In the genomic region with DNA sequence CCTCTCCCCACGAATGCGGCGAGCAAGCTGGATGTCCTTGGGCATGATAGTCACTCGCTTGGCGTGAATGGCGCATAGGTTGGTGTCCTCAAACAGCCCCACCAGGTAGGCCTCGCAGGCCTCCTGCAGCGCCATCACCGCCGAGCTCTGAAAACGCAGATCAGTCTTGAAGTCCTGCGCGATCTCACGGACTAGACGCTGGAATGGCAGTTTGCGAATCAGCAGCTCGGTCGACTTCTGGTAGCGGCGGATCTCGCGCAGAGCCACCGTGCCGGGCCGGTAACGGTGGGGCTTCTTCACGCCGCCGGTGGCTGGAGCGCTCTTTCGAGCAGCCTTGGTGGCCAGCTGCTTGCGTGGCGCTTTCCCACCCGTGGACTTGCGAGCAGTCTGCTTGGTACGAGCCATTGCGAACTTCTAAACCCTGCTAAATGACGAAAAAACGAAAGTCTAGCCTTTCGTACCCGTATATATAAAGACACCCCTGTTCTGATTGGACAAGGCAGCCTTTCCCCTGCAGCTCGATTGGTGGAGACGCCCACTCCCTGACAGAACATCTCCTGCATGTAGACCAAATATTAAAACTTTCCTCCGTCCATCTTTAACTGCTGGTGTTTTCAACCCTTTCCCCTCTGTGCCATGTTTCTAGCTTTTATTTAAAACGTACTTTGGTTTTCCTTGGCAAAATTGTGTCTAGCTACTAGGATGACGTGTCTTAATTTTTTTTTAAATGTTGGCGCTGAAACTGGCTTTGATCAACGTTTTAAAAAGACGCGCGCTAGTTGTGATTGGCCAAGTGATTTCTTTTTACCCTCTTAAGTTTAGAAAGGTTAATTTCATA, we compare ENCODE assay signal across 8 cellular contexts.
DNase-seq lines count a peak whose midpoint lies in the region; ATAC-seq, FAIRE-seq and TF ChIP-seq lines count a peak whose summit lies in the region.

No MANE protein-coding gene starts in this region.

- intact Hi-C loops in sigmoid colon (cut with DNase I) = loop anchor here (2.0 kb wide), 1 partner anchor 40 kb away; a partner anchor contains a TSS

- peak overlapping the region; percentile 99 for H3K9ac ChIP-seq in iPS-15b (ENCODE audit: low read depth, low read length)

- H3K4me1 ChIP-seq in iPS-15b (ENCODE audit: control insufficient read depth, insufficient read depth, low read length) = no peaks in the 10 kb centered on the region
- peaks cover 0 to 23% (median 21%) of the 10 kb centered on the region in 4 donors for H3K4me1 ChIP-seq in sigmoid colon

- H3K9me3 ChIP-seq in iPS-15b (ENCODE audit: control insufficient read depth, insufficient read depth, low read length) (no peaks in the 10 kb centered on the region), sigmoid colon (no peaks in the 10 kb centered on the region)

- peak; percentile 99 for TF ChIP-seq POLR2A in GM12891 (IDR thresholded peaks at IDR 0.05; ENCODE audit: low read depth, low read length)
- peak; percentile 81 to 84 for TF ChIP-seq POLR2A in sigmoid colon (IDR thresholded peaks at IDR 0.05)

- WGBS in sigmoid colon, 2 donors = 1% methylated on average over 51 of the region's 51 CpGs

- in situ Hi-C loops in brain microvascular endothelial cell (cut with HindIII; ENCODE audit: low pct_ligation_motif_present, low sequenced_read_pairs) = no loop called here

- peak; percentile 87 for FAIRE-seq in GM12891 (lab: Jason Lieb, UNC)

- no peaks in the 10 kb centered on the region for H3K27me3 ChIP-seq in brain microvascular endothelial cell (replicated peaks)
- H3K27me3 ChIP-seq in iPS-15b (ENCODE audit: control insufficient read depth, insufficient read depth, low read length) = no peaks in the 10 kb centered on the region
- no peaks in the 10 kb centered on the region for H3K27me3 ChIP-seq in sigmoid colon

- peak; percentile 39 for ATAC-seq in HG02763 (IDR thresholded peaks at IDR 0.05; ENCODE audit: unreplicated experiment)

- H3K27ac ChIP-seq in brain microvascular endothelial cell (peak overlapping the region; percentile 85), sigmoid colon (peak overlapping the region; percentile 88 to 97 (median 96))

- H3K4me3 ChIP-seq in brain microvascular endothelial cell (ENCODE audit: low read depth, low read length) (peak overlapping the region; percentile 73), iPS-15b (ENCODE audit: low read depth, low read length) (peak overlapping the region; percentile 96), sigmoid colon (peak overlapping the region; percentile 49 to 68 (median 58))

- no peak for TF ChIP-seq EP300 in sigmoid colon (IDR thresholded peaks at IDR 0.05)

- no peak for TF ChIP-seq CTCF in brain microvascular endothelial cell (IDR thresholded peaks at IDR 0.05; ENCODE audit: low read depth, low read length, missing control alignments)
- no peak for TF ChIP-seq CTCF in sigmoid colon (IDR thresholded peaks at IDR 0.05)

- DNase-seq in GM12891 (ENCODE audit: insufficient read length, low spot score) (no peak), NCI-H146 treated with DMSO at 0.1 percent for 48 hours (lab: John Stamatoyannopoulos, UW; ENCODE audit: unreplicated experiment) (peak; percentile 87), T-helper 22 cell (ENCODE audit: low read depth) (peak; percentile 72), brain microvascular endothelial cell (peak; percentile 88), sigmoid colon (peak; percentile 95), mesenteric fat pad (ENCODE audit: low spot score) (no peak)

- no peaks in the 10 kb centered on the region for H3K36me3 ChIP-seq in brain microvascular endothelial cell (replicated peaks)
- no peaks in the 10 kb centered on the region for H3K36me3 ChIP-seq in iPS-15b (ENCODE audit: control insufficient read depth, insufficient read depth, low read length)
- H3K36me3 ChIP-seq in sigmoid colon = no peaks in the 10 kb centered on the region

TF ChIP-seq in GM12891, 5 proteins besides CTCF, POLR2A, EP300 and RAD21:
- TF ChIP-seq PAX5 (IDR thresholded peaks at IDR 0.05; ENCODE audit: insufficient read depth, low read length, severe bottlenecking) (no peak), SPI1 (IDR thresholded peaks at IDR 0.05; ENCODE audit: low read depth, low read length) (no peak), POU2F2 (IDR thresholded peaks at IDR 0.05; ENCODE audit: low read depth, low read length) (peak; percentile 93), TAF1 (IDR thresholded peaks at IDR 0.05; ENCODE audit: low read depth, low read length) (peak; percentile 90), POLR2AphosphoS5 (IDR thresholded peaks at IDR 0.05; ENCODE audit: low read depth, low read length) (peak; percentile 99)

Comparison
In these comparisons a context has a peak if more than half of its experiments do, and no peak if none do; other contexts are left out.
1. DNase-seq: peak in NCI-H146 treated with DMSO at 0.1 percent for 48 hours (single experiment), T-helper 22 cell (single experiment), brain microvascular endothelial cell (single experiment) and sigmoid colon (single experiment); none in GM12891 (single experiment) and mesenteric fat pad (single experiment).
2. Peak in every context shown above with its lines, with median percentiles within 50 percentile points of each other: H3K4me3 ChIP-seq.